ENCODE assay signal across 18 cellular contexts in genomic region chrX:93791304-93791703, GRCh38.
DNase-seq lines count a peak whose midpoint lies in the region; ATAC-seq and TF ChIP-seq lines count a peak whose summit lies in the region.
"Had no signal": no experiment of that assay in that cellular context is flagged by ENCODE, and none has a peak within 500 bp of the region (broad histone marks: within the 10 kb centered on the region; RNA-seq: fewer than 3 reads in every experiment).

No MANE protein-coding gene starts in this region.

- no peaks in the 10 kb centered on the region for H3K36me3 Mint-ChIP-seq in GM23338 (ENCODE audit: low read depth)
- H3K36me3 Mint-ChIP-seq: IgD-negative memory B cell had no signal

- H3K4me3 Mint-ChIP-seq in GM23338, result no peak overlapping the region
- H3K4me3 Mint-ChIP-seq: CD4-positive, alpha-beta T cell; IgD-negative memory B cell had no signal

- no peaks in the 10 kb centered on the region for H3K4me1 ChIP-seq in GM23338 (ENCODE audit: insufficient read depth)

- H3K27ac ChIP-seq in GM23338 (ENCODE audit: low read depth), result no peak overlapping the region
- H3K27ac ChIP-seq: C4-2B, GM23248 had no signal

- peak overlapping the region; percentile 52; the same call in 1 of the 2 replicates for H3K27ac Mint-ChIP-seq in GM23338
- H3K27ac Mint-ChIP-seq: CD4-positive, alpha-beta T cell; IgD-negative memory B cell had no signal

- DNase-seq in GM23338 (ENCODE audit: low spot score), result no peak
- peak; percentile 21 for DNase-seq in NCI-H1417 treated with DMSO at 0.1 percent for 48 hours (lab: John Stamatoyannopoulos, UW)
- DNase-seq in NCI-H748 (lab: John Stamatoyannopoulos, UW; ENCODE audit: unreplicated experiment), result peak; percentile 16
- DNase-seq in NOMO-1 (lab: John Stamatoyannopoulos, UW; ENCODE audit: unreplicated experiment in 2 of 2), result no peak
- DNase-seq in DMS153 (lab: John Stamatoyannopoulos, UW), result no peak
- DNase-seq in sciatic nerve (ENCODE audit: low spot score), result no peak
- DNase-seq: AML-193; CD4-positive, alpha-beta T cell; DMS53; DND-41; EL; GM23248; H7; KBM-7 had no signal

- no peaks in the 10 kb centered on the region for H3K36me3 ChIP-seq in GM23338 (ENCODE audit: insufficient read depth)

- ATAC-seq in GM23338 (no peak), GM18873 (IDR thresholded peaks at IDR 0.05; ENCODE audit: low FRiP score, unreplicated experiment) (no peak), sciatic nerve (no peak)
- ATAC-seq: GM12878 had no signal

- no peaks in the 10 kb centered on the region for H4K20me1 ChIP-seq in GM23338 (replicated peaks; ENCODE audit: insufficient read depth)

- H3K4me1 Mint-ChIP-seq in GM23338, result no peaks in the 10 kb centered on the region
- H3K4me1 Mint-ChIP-seq: IgD-negative memory B cell had no signal

- no peaks in the 10 kb centered on the region for H3K9me3 Mint-ChIP-seq in GM23338
- H3K9me3 Mint-ChIP-seq: CD4-positive, alpha-beta T cell; IgD-negative memory B cell had no signal

- no peaks in the 10 kb centered on the region for H3K9me2 ChIP-seq in GM23338 (ENCODE audit: insufficient read depth)

- H3K27me3 Mint-ChIP-seq in GM23338 (ENCODE audit: insufficient read depth, low read depth, poor library complexity), result no peaks in the 10 kb centered on the region
- H3K27me3 Mint-ChIP-seq: CD4-positive, alpha-beta T cell; IgD-negative memory B cell had no signal

- no peak overlapping the region for H3K4me2 ChIP-seq in GM23338

- intact Hi-C loops in sciatic nerve (cut with DNase I), result no loop called here

- H3K4me3 ChIP-seq in GM23338, result no peak overlapping the region
- H3K4me3 ChIP-seq: GM12878, GM23248 had no signal

- no peak overlapping the region for H2AFZ ChIP-seq in GM23338
- H2AFZ ChIP-seq: GM23248 had no signal

- no peaks in the 10 kb centered on the region for H3K79me2 ChIP-seq in GM23338 (replicated peaks; ENCODE audit: insufficient read depth)

- H3K27me3 ChIP-seq in GM23338 (ENCODE audit: insufficient read depth), result no peaks in the 10 kb centered on the region

- H3F3A ChIP-seq in GM23338 (replicated peaks; ENCODE audit: low read depth), result no peaks in the 10 kb centered on the region

- no peak for TF ChIP-seq CTCF in GM23338 (conservative IDR thresholded peaks at IDR 0.05; ENCODE audit: low read depth in 2 of 2)

TF ChIP-seq in GM23338, 12 proteins besides CTCF, POLR2A, EP300 and RAD21:
- TF ChIP-seq ETS1 (IDR thresholded peaks at IDR 0.05), result no peak
- no peak for TF ChIP-seq STAT1 (IDR thresholded peaks at IDR 0.05; ENCODE audit: unreplicated experiment)
- TF ChIP-seq EZH2phosphoT487 (IDR thresholded peaks at IDR 0.05; ENCODE audit: unreplicated experiment), result no peak
- no peak for TF ChIP-seq NANOG (IDR thresholded peaks at IDR 0.05; ENCODE audit: borderline replicate concordance)
- TF ChIP-seq REST (IDR thresholded peaks at IDR 0.05; ENCODE audit: unreplicated experiment), result no peak
- no peak for TF ChIP-seq CREB1 (CRISPR knock-in tag; IDR thresholded peaks at IDR 0.05; ENCODE audit: low read depth)
- TF ChIP-seq ZNF331 (CRISPR knock-in tag; IDR thresholded peaks at IDR 0.05; ENCODE audit: low read depth), result no peak
TF ChIP-seq in GM23338: peak in this region for 0.

Comparison
In these comparisons a context has a peak if more than half of its experiments do, and no peak if none do; other contexts are left out.
1. DNase-seq: peak in NCI-H1417 treated with DMSO at 0.1 percent for 48 hours (single experiment) and NCI-H748 (single experiment); none in GM23338 (single experiment), NOMO-1 (0 of 2), DMS153 (single experiment) and sciatic nerve (single experiment).